10 cellular contexts compared by ENCODE assay signal in the genomic region with DNA sequence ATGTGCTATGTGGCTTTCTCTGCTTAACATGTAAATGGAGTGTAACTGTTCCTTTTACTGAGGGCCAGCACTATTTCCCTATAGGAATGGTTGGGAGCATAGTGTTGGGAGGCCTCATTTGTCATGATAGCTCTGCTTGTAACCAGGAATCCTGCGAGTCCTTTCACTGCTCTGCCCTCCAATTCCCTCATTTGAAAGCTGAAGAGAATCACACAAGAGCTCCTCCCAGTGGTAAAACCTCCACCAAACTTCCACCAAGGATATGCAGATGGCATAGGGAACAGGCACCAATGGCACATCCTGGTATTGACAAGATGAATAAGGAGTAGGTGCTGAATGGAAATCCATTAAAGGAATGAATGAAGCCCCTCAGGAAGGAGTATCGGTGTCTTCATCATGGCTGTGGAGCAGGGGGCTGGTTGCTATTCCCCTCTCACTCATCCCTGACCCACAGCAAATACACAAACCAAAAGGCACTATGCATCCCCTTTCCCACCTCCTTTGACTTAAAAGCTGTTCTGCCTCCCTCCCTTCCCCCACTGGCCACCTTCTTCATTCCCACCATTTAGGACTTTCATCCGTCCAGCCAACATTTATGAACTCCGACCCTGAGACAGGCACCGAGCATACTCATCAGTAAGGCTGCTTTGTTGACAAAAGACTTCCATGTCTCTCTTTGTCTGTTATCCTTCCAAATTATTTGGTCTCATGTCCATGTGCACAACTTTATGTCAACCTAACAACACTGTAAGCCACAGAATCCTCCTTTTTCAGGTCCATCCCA.
DNase-seq lines count a peak whose midpoint lies in the region; ATAC-seq and TF ChIP-seq lines count a peak whose summit lies in the region.
"Had no signal": no experiment of that assay in that cellular context is flagged by ENCODE, and none has a peak within 500 bp of the region (broad histone marks: within the 10 kb centered on the region; RNA-seq: fewer than 3 reads in every experiment).

No MANE protein-coding gene starts in this region.

- H3K36me3 Mint-ChIP-seq in activated T-cell treated with anti-CD3 and anti-CD28 coated beads, Interleukin-2, amount 50 U/mL, for 24 hours (ENCODE audit: low read depth) = peaks cover 91% of the 10 kb centered on the region
- no peaks in the 10 kb centered on the region for H3K36me3 Mint-ChIP-seq in glutamatergic neuron (ENCODE audit: unreplicated experiment)
- H3K36me3 Mint-ChIP-seq in stimulated activated naive B cell treated with anti-CD40 and anti-IgM and Interleukin-4, amounts not matched to agents 10 μg/mL and 1 μg/mL and 100 μg/mL, for 72 hours = peaks cover 31 to 50% of the 10 kb centered on the region in 2 donors

- peak; percentile 44; the same call in 1 of the 2 replicates for TF ChIP-seq CTCF in WERI-Rb-1 (IDR thresholded peaks at IDR 0.05; ENCODE audit: low read depth, low read length)
- no peak for TF ChIP-seq CTCF in glutamatergic neuron (IDR thresholded peaks at IDR 0.05; ENCODE audit: partially characterized antibody, unreplicated experiment)

- no peak overlapping the region for H3K27ac ChIP-seq in WERI-Rb-1
- H3K27ac ChIP-seq: psoas muscle had no signal

- no peak for ATAC-seq in stimulated activated naive B cell treated with anti-CD40 and anti-IgM and Interleukin-4, amounts not matched to agents 10 μg/mL and 1 μg/mL and 100 μg/mL, for 72 hours (replicated peaks)
- ATAC-seq in GM21737 (IDR thresholded peaks at IDR 0.05; ENCODE audit: unreplicated experiment) = no peak

- H3K4me3 ChIP-seq in WERI-Rb-1 (ENCODE audit: low read depth, low read length) = no peak overlapping the region
- H3K4me3 ChIP-seq: psoas muscle had no signal

- H3K36me3 ChIP-seq in WERI-Rb-1 = no peaks in the 10 kb centered on the region

- no peaks in the 10 kb centered on the region for H3K27me3 ChIP-seq in WERI-Rb-1 (ENCODE audit: insufficient read depth, low read depth, severe bottlenecking)

- no peaks in the 10 kb centered on the region for H3K27me3 Mint-ChIP-seq in activated T-cell treated with anti-CD3 and anti-CD28 coated beads, Interleukin-2, amount 50 U/mL, for 24 hours
- H3K27me3 Mint-ChIP-seq in glutamatergic neuron (ENCODE audit: unreplicated experiment) = no peaks in the 10 kb centered on the region
- H3K27me3 Mint-ChIP-seq in stimulated activated naive B cell treated with anti-CD40 and anti-IgM and Interleukin-4, amounts not matched to agents 10 μg/mL and 1 μg/mL and 100 μg/mL, for 72 hours = no peaks in the 10 kb centered on the region

- DNase-seq in activated T-cell treated with anti-CD3 and anti-CD28 coated beads, Interleukin-2, amount 50 U/mL, for 24 hours = no peak
- DNase-seq in activated T-cell treated with anti-CD3 and anti-CD28 coated beads, Interleukin-2, amount 50 U/mL, for 1 hour = no peak
- DNase-seq in WERI-Rb-1 = peak; percentile 35
- DNase-seq in glutamatergic neuron = no peak
- DNase-seq in stimulated activated naive B cell treated with anti-CD40 and anti-IgM and Interleukin-4, amounts not matched to agents 10 μg/mL and 1 μg/mL and 100 μg/mL, for 72 hours = no peak
- no peak for DNase-seq in HPDE6-E6E7 (ENCODE audit: extremely low spot score)
- DNase-seq in NCI-H774 (lab: John Stamatoyannopoulos, UW) = no peak
- DNase-seq: NCI-H526 treated with DMSO at 0.1 percent for 48 hours, psoas muscle had no signal

- peak overlapping the region; percentile 68 for H3K27ac Mint-ChIP-seq in activated T-cell treated with anti-CD3 and anti-CD28 coated beads, Interleukin-2, amount 50 U/mL, for 24 hours
- H3K27ac Mint-ChIP-seq in glutamatergic neuron (ENCODE audit: unreplicated experiment) = peak overlapping the region; percentile 36
- peak overlapping the region; percentile 56 for H3K27ac Mint-ChIP-seq in stimulated activated naive B cell treated with anti-CD40 and anti-IgM and Interleukin-4, amounts not matched to agents 10 μg/mL and 1 μg/mL and 100 μg/mL, for 72 hours

- H3K4me3 Mint-ChIP-seq in activated T-cell treated with anti-CD3 and anti-CD28 coated beads, Interleukin-2, amount 50 U/mL, for 24 hours = no peak overlapping the region
- no peak overlapping the region for H3K4me3 Mint-ChIP-seq in glutamatergic neuron (ENCODE audit: unreplicated experiment)
- no peak overlapping the region for H3K4me3 Mint-ChIP-seq in stimulated activated naive B cell treated with anti-CD40 and anti-IgM and Interleukin-4, amounts not matched to agents 10 μg/mL and 1 μg/mL and 100 μg/mL, for 72 hours

- H3K9me3 ChIP-seq in WERI-Rb-1 (ENCODE audit: severe bottlenecking) = no peaks in the 10 kb centered on the region
- H3K9me3 ChIP-seq: psoas muscle had no signal

- peaks cover 87% of the 10 kb centered on the region for H3K4me1 Mint-ChIP-seq in activated T-cell treated with anti-CD3 and anti-CD28 coated beads, Interleukin-2, amount 50 U/mL, for 24 hours (ENCODE audit: low read depth)
- H3K4me1 Mint-ChIP-seq in glutamatergic neuron (ENCODE audit: low read depth, unreplicated experiment) = peaks cover 12% of the 10 kb centered on the region
- H3K4me1 Mint-ChIP-seq in stimulated activated naive B cell treated with anti-CD40 and anti-IgM and Interleukin-4, amounts not matched to agents 10 μg/mL and 1 μg/mL and 100 μg/mL, for 72 hours = peaks cover 37 to 61% of the 10 kb centered on the region in 2 donors

- H3K9me3 Mint-ChIP-seq in activated T-cell treated with anti-CD3 and anti-CD28 coated beads, Interleukin-2, amount 50 U/mL, for 24 hours = no peaks in the 10 kb centered on the region
- no peaks in the 10 kb centered on the region for H3K9me3 Mint-ChIP-seq in glutamatergic neuron (ENCODE audit: unreplicated experiment)
- H3K9me3 Mint-ChIP-seq in stimulated activated naive B cell treated with anti-CD40 and anti-IgM and Interleukin-4, amounts not matched to agents 10 μg/mL and 1 μg/mL and 100 μg/mL, for 72 hours = no peaks in the 10 kb centered on the region
